Comparison of ENCODE assay signal across 18 cellular contexts in the genomic region with DNA sequence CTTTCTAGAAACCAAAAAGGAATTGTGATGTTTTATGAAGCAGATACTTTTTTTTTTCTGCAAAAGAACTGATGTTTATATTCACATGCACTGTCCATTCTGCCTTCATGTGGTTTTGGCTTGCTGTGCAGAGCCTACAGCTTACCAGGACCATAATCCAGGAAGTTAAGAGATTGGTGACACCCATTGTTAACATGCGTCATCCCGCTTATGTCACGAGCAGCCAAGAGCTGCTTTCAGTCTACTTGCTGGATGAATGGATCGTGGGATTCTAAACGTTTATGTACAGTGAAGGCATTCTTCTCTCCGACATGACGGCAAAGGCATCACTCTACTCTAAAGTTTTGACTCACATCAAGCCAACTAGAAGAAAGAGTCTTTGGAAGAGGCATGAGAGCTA.
A peak's percentile ranks its signal among the peaks of the same experiment; 100 is the strongest.
DNase-seq lines count a peak whose midpoint lies in the region; ATAC-seq and TF ChIP-seq lines count a peak whose summit lies in the region.
"Had no signal": no experiment of that assay in that cellular context is flagged by ENCODE, and none has a peak within 500 bp of the region (broad histone marks: within the 10 kb centered on the region; RNA-seq: fewer than 3 reads in every experiment).

No MANE protein-coding gene starts in this region.

- H3K4me1 Mint-ChIP-seq in activated naive CD4-positive, alpha-beta T cell treated with anti-CD3 and anti-CD28 coated beads for 36 hours (ENCODE audit: low read depth), result no peaks in the 10 kb centered on the region
- H3K4me1 Mint-ChIP-seq: CD4-positive, CD25-positive, alpha-beta regulatory T cell; IgD-negative memory B cell had no signal

- H3K4me3 Mint-ChIP-seq in activated naive CD4-positive, alpha-beta T cell treated with anti-CD3 and anti-CD28 coated beads for 36 hours, result no peak overlapping the region
- H3K4me3 Mint-ChIP-seq: CD4-positive, CD25-positive, alpha-beta regulatory T cell; IgD-negative memory B cell had no signal

- TF ChIP-seq CTCF in esophagus muscularis mucosa (IDR thresholded peaks at IDR 0.05), result no peak
- TF ChIP-seq CTCF in psoas muscle (IDR thresholded peaks at IDR 0.05), result no peak

- 53% methylated on average over 7 of the region's 7 CpGs for WGBS in esophagus muscularis mucosa
- 86 to 89% (median 88%) methylated on average over 7 of the region's 7 CpGs for WGBS in psoas muscle, 3 donors

- CTCF ChIA-PET in activated naive CD4-positive, alpha-beta T cell treated with anti-CD3 and anti-CD28 coated beads for 36 hours (lab: Charles Lee), result interaction anchor here (0.6 to 1.7 kb wide), 2 partner anchors 9 to 108 kb away, joined by 6 to 7 read pairs; no protein-coding TSS in a partner anchor

- H3K4me1 ChIP-seq in esophagus muscularis mucosa (no peaks in the 10 kb centered on the region), psoas muscle (no peaks in the 10 kb centered on the region)
- H3K4me1 ChIP-seq: BE2C, HAP-1 had no signal

- H3K36me3 Mint-ChIP-seq in activated naive CD4-positive, alpha-beta T cell treated with anti-CD3 and anti-CD28 coated beads for 36 hours (ENCODE audit: low read depth), result no peaks in the 10 kb centered on the region
- H3K36me3 Mint-ChIP-seq: CD4-positive, CD25-positive, alpha-beta regulatory T cell; IgD-negative memory B cell had no signal

- intact Hi-C loops in esophagus muscularis mucosa (cut with DNase I) (no loop called here), psoas muscle (cut with DNase I) (no loop called here)
- intact Hi-C loops in activated naive CD4-positive, alpha-beta T cell treated with anti-CD3 and anti-CD28 coated beads for 36 hours (cut with micrococcal nuclease), result no loop called here

- H3K4me3 ChIP-seq in MG63, result no peak overlapping the region
- H3K4me3 ChIP-seq in esophagus muscularis mucosa, result no peak overlapping the region
- no peak overlapping the region for H3K4me3 ChIP-seq in psoas muscle
- H3K4me3 ChIP-seq: HAP-1 had no signal

- no peak for TF ChIP-seq EP300 in esophagus muscularis mucosa (IDR thresholded peaks at IDR 0.05)

- peak; percentile 77 for DNase-seq in Daoy (ENCODE audit: low read depth)
- DNase-seq in MG63, result peak; percentile 14
- DNase-seq in SK-MEL-5 (ENCODE audit: low read depth, low spot score), result peak; percentile 92
- DNase-seq in esophagus muscularis mucosa (ENCODE audit: extremely low spot score), result peak; percentile 24
- no peak for DNase-seq in psoas muscle
- DNase-seq in activated naive CD4-positive, alpha-beta T cell treated with anti-CD3 and anti-CD28 coated beads for 36 hours, result no peak
- DNase-seq: ACHN; BE2C; C1 segment of cervical spinal cord; CD4-positive, CD25-positive, alpha-beta regulatory T cell; DMS153; DMS79; GF-D8; KBM-7 had no signal

- TF ChIP-seq POLR2A in esophagus muscularis mucosa (IDR thresholded peaks at IDR 0.05; ENCODE audit: low read depth), result no peak

- H3K27me3 Mint-ChIP-seq in activated naive CD4-positive, alpha-beta T cell treated with anti-CD3 and anti-CD28 coated beads for 36 hours (ENCODE audit: low read depth), result peaks cover 4% of the 10 kb centered on the region
- H3K27me3 Mint-ChIP-seq: CD4-positive, CD25-positive, alpha-beta regulatory T cell had no signal

- H3K9me3 ChIP-seq in MG63 (no peaks in the 10 kb centered on the region), esophagus muscularis mucosa (no peaks in the 10 kb centered on the region), psoas muscle (no peaks in the 10 kb centered on the region)
- H3K9me3 ChIP-seq: BE2C, HAP-1 had no signal

- H3K27me3 ChIP-seq in MG63 (no peaks in the 10 kb centered on the region), esophagus muscularis mucosa (no peaks in the 10 kb centered on the region), psoas muscle (ENCODE audit: insufficient read depth in 3 of 3, low read length in 2 of 3) (no peaks in the 10 kb centered on the region)
- H3K27me3 ChIP-seq: BE2C had no signal

- in situ Hi-C loops in SK-MEL-5 (cut with HindIII; ENCODE audit: low pct_unique_long_range_greater_than_20kb, low sequenced_read_pairs), result no loop called here

- ATAC-seq in GM18502 (IDR thresholded peaks at IDR 0.05; ENCODE audit: poor library complexity, unreplicated experiment) (no peak), psoas muscle (no peak)
- ATAC-seq: HepG2 had no signal

- H3K27ac Mint-ChIP-seq in activated naive CD4-positive, alpha-beta T cell treated with anti-CD3 and anti-CD28 coated beads for 36 hours, result no peak overlapping the region
- H3K27ac Mint-ChIP-seq: CD4-positive, CD25-positive, alpha-beta regulatory T cell; IgD-negative memory B cell had no signal

- H3K27ac ChIP-seq in esophagus muscularis mucosa (replicated peaks in 1 of 4), result no peak overlapping the region
- H3K27ac ChIP-seq in psoas muscle, result no peak overlapping the region

- H3K36me3 ChIP-seq in MG63 (no peaks in the 10 kb centered on the region), esophagus muscularis mucosa (no peaks in the 10 kb centered on the region), psoas muscle (ENCODE audit: insufficient read depth in 1 of 2, low read depth in 1 of 2) (no peaks in the 10 kb centered on the region)
- H3K36me3 ChIP-seq: BE2C, HAP-1 had no signal

- no peaks in the 10 kb centered on the region for H3K9me3 Mint-ChIP-seq in activated naive CD4-positive, alpha-beta T cell treated with anti-CD3 and anti-CD28 coated beads for 36 hours

Comparison
In these comparisons a context has a peak if more than half of its experiments do, and no peak if none do; other contexts are left out.
1. DNase-seq: peak in Daoy (single experiment), MG63 (single experiment), SK-MEL-5 (single experiment) and esophagus muscularis mucosa (single experiment); none in psoas muscle (0 of 2) and activated naive CD4-positive, alpha-beta T cell treated with anti-CD3 and anti-CD28 coated beads for 36 hours (single experiment).